In genomic region chr2:140473851-140474250, GRCh38 we compare ENCODE assay signal across 18 cellular contexts.
"Had no signal": no experiment of that assay in that cellular context is flagged by ENCODE, and none has a peak within 500 bp of the region (broad histone marks: within the 10 kb centered on the region; RNA-seq: fewer than 3 reads in every experiment).

No MANE protein-coding gene starts in this region.

- H3K4me3 ChIP-seq: heart left ventricle, ovary, smooth muscle cell had no signal

- FAIRE-seq: colon, islet of Langerhans, urothelium cell line had no signal

- H3K36me3 ChIP-seq: heart left ventricle, ovary had no signal

- ATAC-seq: effector memory CD8-positive, alpha-beta T cell; heart left ventricle; left lobe of liver; natural killer cell; right cardiac atrium had no signal

- H3K9me3 ChIP-seq: heart left ventricle, ovary had no signal

- H3K27me3 ChIP-seq: heart left ventricle, ovary had no signal

- H3K27ac ChIP-seq: heart left ventricle, ovary had no signal

- DNase-seq: effector memory CD8-positive, alpha-beta T cell; erythroblast; foreskin melanocyte; heart left ventricle; hippocampal formation; kidney glomerular epithelial cell; mammary epithelial cell; natural killer cell; nucleus accumbens; ovary; right cardiac atrium; stimulated activated CD4-positive, alpha-beta T cell treated with anti-CD3 and anti-CD28 coated beads, Interleukin-2, amount 100 ng/mL, for 48 hours; stimulated activated naive CD4-positive, alpha-beta T cell treated with Interleukin-2 at 50 U/mL for 16 hours had no signal

- H3K4me1 ChIP-seq: heart left ventricle had no signal
